8 cellular contexts compared by ENCODE assay signal in the genomic region with DNA sequence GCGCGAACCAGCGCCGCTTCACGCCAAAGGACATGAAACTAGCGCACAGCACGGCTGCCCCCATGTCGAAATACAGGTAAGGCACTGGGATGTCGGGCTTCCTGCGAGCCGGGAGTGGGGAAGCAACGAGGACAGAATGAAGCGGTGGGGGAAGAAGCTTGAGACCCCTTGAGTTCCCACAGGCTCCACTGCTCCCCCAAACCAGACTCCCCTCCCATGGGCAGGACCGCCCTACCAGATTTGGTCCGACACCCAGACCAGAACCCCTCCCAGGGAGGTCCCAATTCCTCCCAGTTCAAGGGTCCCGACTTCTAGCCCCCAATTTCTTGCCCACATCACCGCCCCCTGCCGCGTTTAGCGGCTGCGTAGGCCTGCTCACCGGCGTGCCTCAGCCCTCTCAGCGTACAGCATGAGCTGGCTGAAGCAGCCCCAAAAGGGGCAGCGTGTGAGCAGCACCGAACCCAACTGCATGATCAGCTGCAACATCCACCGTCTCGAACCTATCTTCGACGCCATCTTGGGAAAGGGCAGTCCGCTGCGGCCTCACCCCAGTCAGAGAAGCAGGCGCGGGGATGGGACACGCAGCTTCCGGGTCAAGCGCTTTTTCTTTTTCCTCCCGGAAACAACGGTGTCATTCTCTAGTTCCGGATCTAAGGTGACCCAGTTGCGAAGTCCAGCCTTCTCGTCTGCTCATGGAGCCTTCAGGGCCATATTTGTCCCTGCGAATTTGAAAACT. TPM values are rescaled to one million over a fixed set of nuclear protein-coding genes. Genes with fewer than 3 reads are reported as not detected.
A peak's percentile ranks its signal among the peaks of the same experiment; 100 is the strongest.
DNase-seq lines count a peak whose midpoint lies in the region; ATAC-seq and TF ChIP-seq lines count a peak whose summit lies in the region.

Gene TMEM101 (minus strand): TSS at position 527 of the 736 bp plus-strand sequence. CDS start 11 bp downstream, at position 516.

- peaks cover 7% of the 10 kb centered on the region for H3K36me3 Mint-ChIP-seq in activated CD4-positive, alpha-beta memory T cell treated with anti-CD3 and anti-CD28 coated beads, Interleukin-2, amount 10 ng/mL, durations not matched to agents 7 days and 5 days (ENCODE audit: low read depth)

- peak within 1 kb of the TSS; percentile 78 to 90 (median 86) for H3K4me3 ChIP-seq in right lobe of liver

- H3K9me3 ChIP-seq in right lobe of liver: no peaks in the 10 kb centered on the region

- H3K27me3 Mint-ChIP-seq in activated CD4-positive, alpha-beta memory T cell treated with anti-CD3 and anti-CD28 coated beads, Interleukin-2, amount 10 ng/mL, durations not matched to agents 7 days and 5 days: no peaks in the 10 kb centered on the region

- no peak for TF ChIP-seq CTCF in right lobe of liver (IDR thresholded peaks at IDR 0.05)

- peaks cover 0 to 19% (median 4%) of the 10 kb centered on the region in 4 donors for H3K4me1 ChIP-seq in right lobe of liver

- peaks cover 0 to 10% (median 5%) of the 10 kb centered on the region in 4 donors for H3K36me3 ChIP-seq in right lobe of liver

- peak; percentile 78 for ATAC-seq in HG03521 (IDR thresholded peaks at IDR 0.05; ENCODE audit: unreplicated experiment)
- ATAC-seq in right lobe of liver: peak; percentile 80 to 94 (median 86)

- H3K4me1 Mint-ChIP-seq in activated CD4-positive, alpha-beta memory T cell treated with anti-CD3 and anti-CD28 coated beads, Interleukin-2, amount 10 ng/mL, durations not matched to agents 7 days and 5 days: peaks cover 27% of the 10 kb centered on the region

- peak within 1 kb of the TSS; percentile 62 to 74 (median 64) for H3K27ac ChIP-seq in right lobe of liver

- 1% methylated on average over 26 of the region's 43 CpGs for WGBS in right lobe of liver (ENCODE audit: insufficient coverage, low coverage, low lambda C conversion rate, missing lambda C conversion rate)

- no peaks in the 10 kb centered on the region for H3K9me3 Mint-ChIP-seq in activated CD4-positive, alpha-beta memory T cell treated with anti-CD3 and anti-CD28 coated beads, Interleukin-2, amount 10 ng/mL, durations not matched to agents 7 days and 5 days

- H3K27me3 ChIP-seq in right lobe of liver: no peaks in the 10 kb centered on the region

- peak; percentile 95 for DNase-seq in Ammon's horn (ENCODE audit: low spot score)
- DNase-seq in GM19240 (ENCODE audit: insufficient read length, low spot score): peak; percentile 95
- peak; percentile 96 for DNase-seq in NCI-H82 (lab: John Stamatoyannopoulos, UW)
- DNase-seq in activated CD4-positive, alpha-beta memory T cell treated with anti-CD3 and anti-CD28 coated beads, Interleukin-2, amount 10 ng/mL, durations not matched to agents 7 days and 5 days: peak; percentile 91
- DNase-seq in ecto neural progenitor cell (ENCODE audit: low spot score): peak; percentile 94
- DNase-seq in right lobe of liver: peak; percentile 88 to 94 (median 91)
- DNase-seq in stimulated activated CD4-positive, alpha-beta T cell treated with anti-CD3 and anti-CD28 coated beads, Interleukin-4, amount 100 ng/mL, for 24 hours: peak; percentile 91

- intact Hi-C loops in right lobe of liver (cut with DNase I): no loop called here

- CTCF ChIA-PET in activated CD4-positive, alpha-beta memory T cell treated with anti-CD3 and anti-CD28 coated beads, Interleukin-2, amount 10 ng/mL, durations not matched to agents 7 days and 5 days (lab: Charles Lee): interaction anchor here (0.7 to 1.1 kb wide), 4 partner anchors 17 to 531 kb away, joined by 3 to 4 read pairs (median 4); partner anchors contain the start of gene DHX8

- H3K4me3 Mint-ChIP-seq in activated CD4-positive, alpha-beta memory T cell treated with anti-CD3 and anti-CD28 coated beads, Interleukin-2, amount 10 ng/mL, durations not matched to agents 7 days and 5 days: peak within 1 kb of the TSS; percentile 98

- POLR2A ChIA-PET in activated CD4-positive, alpha-beta memory T cell treated with anti-CD3 and anti-CD28 coated beads, Interleukin-2, amount 10 ng/mL, durations not matched to agents 7 days and 5 days (lab: Charles Lee): interaction anchor here (0.8 to 1.4 kb wide), 7 partner anchors 9 to 531 kb away, joined by 3 to 8 read pairs (median 3); partner anchors contain the start of genes DHX8, HDAC5 and LSM12

- H3K27ac Mint-ChIP-seq in activated CD4-positive, alpha-beta memory T cell treated with anti-CD3 and anti-CD28 coated beads, Interleukin-2, amount 10 ng/mL, durations not matched to agents 7 days and 5 days: peak within 1 kb of the TSS; percentile 88

- TF ChIP-seq POLR2A in right lobe of liver (IDR thresholded peaks at IDR 0.05): peak; percentile 59

RNA-seq across cellular contexts. Expression of gene TMEM101, which starts in this region (rescaled TPM):
- total RNA-seq in activated CD4-positive, alpha-beta memory T cell treated with anti-CD3 and anti-CD28 coated beads, Interleukin-2, amount 10 ng/mL, durations not matched to agents 7 days and 5 days: 10 to 100 TPM; 32.2 to 35.5 TPM
- 10 to 100 TPM in 4 of 6 experiments, 1 to 10 TPM in 2; 6.7 to 23.6 (median 10.9) TPM for total RNA-seq in right lobe of liver

Comparison
In these comparisons a context has a peak if more than half of its experiments do, and no peak if none do; other contexts are left out.
1. Peak in every context shown above with its lines: DNase-seq, ATAC-seq, H3K4me3 ChIP-seq and H3K27ac ChIP-seq.